ENCODE assay signal across 1 cellular context in genomic region chr1:115233598-115233997, GRCh38.
TF ChIP-seq lines count a peak whose summit lies in the region.

No MANE protein-coding gene starts in this region.

TF ChIP-seq in IMR-90, 13 proteins besides CTCF, POLR2A, EP300 and RAD21 (continued from another document):
- TF ChIP-seq ELK1 (IDR thresholded peaks at IDR 0.05; ENCODE audit: borderline replicate concordance, low read depth, low read length) (no peak), USF2 (IDR thresholded peaks at IDR 0.05; ENCODE audit: low read depth, low read length) (no peak), MAFK (IDR thresholded peaks at IDR 0.05; ENCODE audit: low read depth, low read length) (no peak), CHD1 (IDR thresholded peaks at IDR 0.05; ENCODE audit: low read depth, low read length) (no peak), MAZ (IDR thresholded peaks at IDR 0.05; ENCODE audit: borderline replicate concordance, low read depth, low read length) (no peak), MXI1 (IDR thresholded peaks at IDR 0.05; ENCODE audit: borderline replicate concordance, low read depth, low read length) (no peak), FOS (IDR thresholded peaks at IDR 0.05; ENCODE audit: low read depth, low read length) (no peak), BHLHE40 (IDR thresholded peaks at IDR 0.05; ENCODE audit: low read depth, low read length) (no peak), SMC3 (IDR thresholded peaks at IDR 0.05; ENCODE audit: low read depth, low read length) (no peak)
